In the genomic region with DNA sequence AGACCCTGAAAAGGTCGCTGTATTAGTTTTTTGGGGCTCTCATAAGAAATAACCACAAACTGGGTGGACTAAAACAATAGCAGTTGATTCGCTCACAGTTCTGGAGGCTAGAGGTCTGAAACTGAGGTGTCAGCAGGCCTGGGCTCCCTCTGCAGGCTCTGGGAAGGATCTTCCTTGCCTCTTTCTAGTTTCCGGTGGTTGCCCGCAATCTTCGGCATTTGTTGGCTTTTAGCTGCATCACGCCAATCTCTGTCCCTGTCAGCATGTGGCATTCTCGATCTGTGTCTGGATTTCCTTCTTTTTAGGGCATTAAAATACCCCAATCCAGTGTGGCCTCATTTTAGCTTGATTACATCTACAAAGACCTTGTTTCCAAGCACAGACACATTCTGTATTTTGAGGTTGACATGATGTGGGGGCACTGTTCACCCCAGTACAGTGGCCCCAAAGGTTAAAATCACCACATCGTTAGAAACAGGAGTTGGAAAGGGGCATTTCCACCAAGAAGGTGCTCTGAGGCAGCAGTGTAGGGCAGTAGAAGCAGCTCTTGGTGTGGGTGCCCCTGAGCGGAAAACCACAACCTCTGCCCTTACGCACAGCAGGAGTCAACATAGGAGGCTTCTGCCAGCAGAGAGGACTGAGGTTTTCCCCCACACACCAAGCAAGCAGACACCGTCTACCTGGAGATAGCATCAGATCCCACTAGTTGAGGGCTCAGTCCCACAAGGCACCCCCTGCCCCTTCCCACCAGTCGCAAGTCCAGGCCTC, we compare ENCODE assay signal across 14 cellular contexts. TPM values are rescaled to one million over a fixed set of nuclear protein-coding genes. Genes with fewer than 3 reads are reported as not detected.
DNase-seq lines count a peak whose midpoint lies in the region; ATAC-seq and TF ChIP-seq lines count a peak whose summit lies in the region.
"Had no signal": no experiment of that assay in that cellular context is flagged by ENCODE, and none has a peak within 500 bp of the region (broad histone marks: within the 10 kb centered on the region; RNA-seq: fewer than 3 reads in every experiment).

No MANE protein-coding gene starts in this region.

- no peak overlapping the region for H3K4me3 Mint-ChIP-seq in CD4-positive, alpha-beta T cell
- no peak overlapping the region for H3K4me3 Mint-ChIP-seq in activated naive CD8-positive, alpha-beta T cell treated with anti-CD3 and anti-CD28 coated beads, Interleukin-2, amount 10 ng/mL, durations not matched to agents 7 days and 5 days
- H3K4me3 Mint-ChIP-seq in naive thymus-derived CD4-positive, alpha-beta T cell = peak overlapping the region in 2 of 10 donors; percentile 1 to 15

- TF ChIP-seq CTCF in CD4-positive, alpha-beta T cell (IDR thresholded peaks at IDR 0.05) = no peak
- TF ChIP-seq CTCF in Loucy (conservative IDR thresholded peaks at IDR 0.05; ENCODE audit: low read length) = peak; percentile 32

- peak in 3 of 10 experiments; percentile 4 to 24 (median 24) for DNase-seq in CD4-positive, alpha-beta T cell
- no peak for DNase-seq in activated naive CD8-positive, alpha-beta T cell treated with anti-CD3 and anti-CD28 coated beads, Interleukin-2, amount 10 ng/mL, durations not matched to agents 7 days and 5 days
- DNase-seq in naive thymus-derived CD4-positive, alpha-beta T cell = no peak
- DNase-seq in NCI-H1694 treated with DMSO at 0.1 percent for 48 hours (lab: John Stamatoyannopoulos, UW) = no peak
- DNase-seq in iPS-NIHi7 (ENCODE audit: extremely low spot score) = no peak
- no peak for DNase-seq in NCI-H1694 (lab: John Stamatoyannopoulos, UW)
- DNase-seq: activated CD4-positive, CD25-positive, alpha-beta regulatory T cell; dermis blood vessel endothelial cell; KG1; NCI-H2029; retina; stimulated activated CD4-positive, alpha-beta T cell treated with anti-CD3 and anti-CD28 coated beads, Interleukin-4, amount 100 ng/mL, for 1 hour had no signal

- peaks cover 59% of the 10 kb centered on the region; the same call in 1 of the 2 replicates for H3K36me3 ChIP-seq in Loucy (ENCODE audit: insufficient read depth, low read length)
- peaks cover 26 to 84% (median 29%) of the 10 kb centered on the region in 3 experiments for H3K36me3 ChIP-seq in naive thymus-derived CD4-positive, alpha-beta T cell (ENCODE audit: control insufficient read depth in 2 of 3, insufficient read depth in 3 of 3, low read length in 3 of 3)

- ATAC-seq in CD4-positive, alpha-beta T cell (ENCODE audit: poor library complexity) = peak; percentile 83
- peak; percentile 28 for ATAC-seq in activated naive CD8-positive, alpha-beta T cell treated with anti-CD3 and anti-CD28 coated beads, Interleukin-2, amount 10 ng/mL, durations not matched to agents 7 days and 5 days (ENCODE audit: low read depth)
- peak; percentile 77 for ATAC-seq in naive thymus-derived CD4-positive, alpha-beta T cell
- no peak for ATAC-seq in HG03571 (IDR thresholded peaks at IDR 0.05; ENCODE audit: unreplicated experiment)

- no peak overlapping the region for H3K4me3 ChIP-seq in Loucy (ENCODE audit: low read length, poor library complexity, severe bottlenecking)
- H3K4me3 ChIP-seq in naive thymus-derived CD4-positive, alpha-beta T cell (ENCODE audit: low read length) = no peak overlapping the region

- peaks cover 15% of the 10 kb centered on the region for H3K4me1 Mint-ChIP-seq in CD4-positive, alpha-beta T cell (ENCODE audit: low read depth)
- peaks cover 4% of the 10 kb centered on the region for H3K4me1 Mint-ChIP-seq in activated naive CD8-positive, alpha-beta T cell treated with anti-CD3 and anti-CD28 coated beads, Interleukin-2, amount 10 ng/mL, durations not matched to agents 7 days and 5 days
- peaks cover 0 to 16% (median 4%) of the 10 kb centered on the region in 7 donors for H3K4me1 Mint-ChIP-seq in naive thymus-derived CD4-positive, alpha-beta T cell

- no peaks in the 10 kb centered on the region for H3K9me3 ChIP-seq in CD4-positive, alpha-beta T cell (ENCODE audit: control insufficient read depth, low read length)
- no peaks in the 10 kb centered on the region for H3K9me3 ChIP-seq in Loucy (ENCODE audit: insufficient read depth, low read depth, low read length)
- no peaks in the 10 kb centered on the region for H3K9me3 ChIP-seq in naive thymus-derived CD4-positive, alpha-beta T cell (ENCODE audit: control insufficient read depth in 2 of 3, low read length in 3 of 3)

- no peak overlapping the region for H3K27ac ChIP-seq in CD4-positive, alpha-beta T cell (ENCODE audit: low read depth, low read length)
- H3K27ac ChIP-seq in naive thymus-derived CD4-positive, alpha-beta T cell (ENCODE audit: low read depth, low read length) = no peak overlapping the region

- peak overlapping the region; percentile 50 for H3K4me2 ChIP-seq in Loucy (ENCODE audit: low read depth, low read length, poor library complexity, severe bottlenecking)

- CTCF ChIA-PET in CD4-positive, alpha-beta T cell (lab: Charles Lee) = interaction anchor here (0.5 to 0.9 kb wide), 5 partner anchors 9 to 452 kb away, joined by 3 to 4 read pairs (median 3); no protein-coding TSS in a partner anchor
- CTCF ChIA-PET in naive thymus-derived CD4-positive, alpha-beta T cell (lab: Charles Lee) = interaction anchor here (1.0 kb wide), 1 partner anchor 17 kb away, joined by 3 read pairs; no protein-coding TSS in a partner anchor

- H3K27ac Mint-ChIP-seq in CD4-positive, alpha-beta T cell = peak overlapping the region; percentile 63
- H3K27ac Mint-ChIP-seq in activated naive CD8-positive, alpha-beta T cell treated with anti-CD3 and anti-CD28 coated beads, Interleukin-2, amount 10 ng/mL, durations not matched to agents 7 days and 5 days = no peak overlapping the region
- H3K27ac Mint-ChIP-seq in naive thymus-derived CD4-positive, alpha-beta T cell = peak overlapping the region in 2 of 9 donors; percentile 17 to 31

- no peaks in the 10 kb centered on the region for H3K27me3 Mint-ChIP-seq in CD4-positive, alpha-beta T cell
- no peaks in the 10 kb centered on the region for H3K27me3 Mint-ChIP-seq in activated naive CD8-positive, alpha-beta T cell treated with anti-CD3 and anti-CD28 coated beads, Interleukin-2, amount 10 ng/mL, durations not matched to agents 7 days and 5 days
- H3K27me3 Mint-ChIP-seq in naive thymus-derived CD4-positive, alpha-beta T cell = no peaks in the 10 kb centered on the region

- no peaks in the 10 kb centered on the region for H3K79me2 ChIP-seq in Loucy (ENCODE audit: insufficient read depth, low read length)

- H3K9me3 Mint-ChIP-seq in CD4-positive, alpha-beta T cell = no peaks in the 10 kb centered on the region
- H3K9me3 Mint-ChIP-seq in activated naive CD8-positive, alpha-beta T cell treated with anti-CD3 and anti-CD28 coated beads, Interleukin-2, amount 10 ng/mL, durations not matched to agents 7 days and 5 days = peaks cover 2% of the 10 kb centered on the region
- H3K9me3 Mint-ChIP-seq in naive thymus-derived CD4-positive, alpha-beta T cell = no peaks in the 10 kb centered on the region

- no peaks in the 10 kb centered on the region for H3F3A ChIP-seq in Loucy (ENCODE audit: low read depth)

- no peaks in the 10 kb centered on the region for H3K27me3 ChIP-seq in CD4-positive, alpha-beta T cell (ENCODE audit: control insufficient read depth, insufficient read depth, low read length)
- no peaks in the 10 kb centered on the region for H3K27me3 ChIP-seq in Loucy (ENCODE audit: insufficient read depth, low read length, poor library complexity, severe bottlenecking)
- no peaks in the 10 kb centered on the region for H3K27me3 ChIP-seq in naive thymus-derived CD4-positive, alpha-beta T cell (ENCODE audit: control insufficient read depth in 2 of 2, insufficient read depth in 2 of 2, low read length in 2 of 2)

- H3K9me2 ChIP-seq in Loucy (replicated peaks; ENCODE audit: low read depth, low read length) = no peaks in the 10 kb centered on the region

- H3K9ac ChIP-seq in Loucy (ENCODE audit: low read depth, low read length, poor library complexity, severe bottlenecking) = no peak overlapping the region

- no peak overlapping the region for H2AFZ ChIP-seq in Loucy (ENCODE audit: low read length)

- POLR2A ChIA-PET in CD4-positive, alpha-beta T cell (lab: Charles Lee) = interaction anchor here (0.7 kb wide), 1 partner anchor 14 kb away, joined by 3 read pairs; a partner anchor contains a TSS
- POLR2A ChIA-PET in activated naive CD8-positive, alpha-beta T cell treated with anti-CD3 and anti-CD28 coated beads, Interleukin-2, amount 10 ng/mL, durations not matched to agents 7 days and 5 days (lab: Charles Lee) = interaction anchor here (4.6 kb wide), 1 partner anchor 13 kb away, joined by 23 read pairs; a partner anchor contains a TSS
- POLR2A ChIA-PET in naive thymus-derived CD4-positive, alpha-beta T cell (lab: Charles Lee) = interaction anchor here (1.9 kb wide), 1 partner anchor 13 kb away, joined by 5 read pairs; a partner anchor contains a TSS

- intact Hi-C loops in CD4-positive, alpha-beta T cell (cut with DNase I, micrococcal nuclease) = no loop called here
- intact Hi-C loops in naive thymus-derived CD4-positive, alpha-beta T cell (cut with micrococcal nuclease) = no loop called here

- peaks cover 96% of the 10 kb centered on the region for H3K36me3 Mint-ChIP-seq in CD4-positive, alpha-beta T cell (ENCODE audit: low read depth)
- peaks cover 51% of the 10 kb centered on the region for H3K36me3 Mint-ChIP-seq in activated naive CD8-positive, alpha-beta T cell treated with anti-CD3 and anti-CD28 coated beads, Interleukin-2, amount 10 ng/mL, durations not matched to agents 7 days and 5 days
- peaks cover 25 to 76% (median 49%) of the 10 kb centered on the region in 5 donors for H3K36me3 Mint-ChIP-seq in naive thymus-derived CD4-positive, alpha-beta T cell

- no peaks in the 10 kb centered on the region for H4K20me1 ChIP-seq in Loucy (ENCODE audit: insufficient read depth, low read length, poor library complexity, severe bottlenecking)

- H3K4me1 ChIP-seq in Loucy (ENCODE audit: insufficient read depth, low read length, poor library complexity, severe bottlenecking) = peaks cover 4% of the 10 kb centered on the region
- peaks cover 0 to 22% of the 10 kb centered on the region in 2 donors for H3K4me1 ChIP-seq in naive thymus-derived CD4-positive, alpha-beta T cell (ENCODE audit: control insufficient read depth in 2 of 2, insufficient read depth in 2 of 2, low read length in 2 of 2)

RNA-seq across cellular contexts. Expression of a gene that starts 13.5 kb away (rescaled TPM):
- total RNA-seq in CD4-positive, alpha-beta T cell = 1 to 10 TPM; 4.3 to 4.9 TPM
- total RNA-seq in activated naive CD8-positive, alpha-beta T cell treated with anti-CD3 and anti-CD28 coated beads, Interleukin-2, amount 10 ng/mL, durations not matched to agents 7 days and 5 days = 10 to 100 TPM; 14.2 to 15.0 TPM
- total RNA-seq in naive thymus-derived CD4-positive, alpha-beta T cell = 10 to 100 TPM in 3 of 5 experiments, 1 to 10 TPM in 2; 4.8 to 17.8 (median 13.6) TPM
- polyA plus RNA-seq in naive thymus-derived CD4-positive, alpha-beta T cell = 10 to 100 TPM in 1 of 2 donors, 1 to 10 TPM in 1; 5.1 to 10.8 TPM

RNA-seq across cellular contexts. Expression of a gene that starts 13.5 kb away (rescaled TPM):
- 1,000 to 10,000 TPM; 1,884 to 1,993 TPM for total RNA-seq in CD4-positive, alpha-beta T cell
- total RNA-seq in activated naive CD8-positive, alpha-beta T cell treated with anti-CD3 and anti-CD28 coated beads, Interleukin-2, amount 10 ng/mL, durations not matched to agents 7 days and 5 days = 1,000 to 10,000 TPM; 1,332 to 1,343 TPM
- total RNA-seq in naive thymus-derived CD4-positive, alpha-beta T cell = 1,000 to 10,000 TPM; 1,005 to 1,932 (median 1,675) TPM
- 1,000 to 10,000 TPM; 1,937 to 1,958 TPM for polyA plus RNA-seq in naive thymus-derived CD4-positive, alpha-beta T cell

RNA-seq across cellular contexts. Expression of a gene that starts 13.6 kb away (rescaled TPM):
- 10 to 100 TPM; 11.4 to 16.0 TPM for total RNA-seq in CD4-positive, alpha-beta T cell
- 10 to 100 TPM; 22.4 to 25.5 TPM for total RNA-seq in activated naive CD8-positive, alpha-beta T cell treated with anti-CD3 and anti-CD28 coated beads, Interleukin-2, amount 10 ng/mL, durations not matched to agents 7 days and 5 days
- total RNA-seq in naive thymus-derived CD4-positive, alpha-beta T cell = 10 to 100 TPM; 15.1 to 23.3 (median 19.8) TPM
- 1 to 10 TPM; 4.0 to 7.7 TPM for polyA plus RNA-seq in naive thymus-derived CD4-positive, alpha-beta T cell

RNA-seq across cellular contexts. Expression of a gene that starts 40.7 kb away (rescaled TPM):
- 1 to 10 TPM; 1.6 to 1.8 TPM for total RNA-seq in CD4-positive, alpha-beta T cell
- 1 to 10 TPM; 3.4 to 4.1 TPM for total RNA-seq in activated naive CD8-positive, alpha-beta T cell treated with anti-CD3 and anti-CD28 coated beads, Interleukin-2, amount 10 ng/mL, durations not matched to agents 7 days and 5 days
- total RNA-seq in naive thymus-derived CD4-positive, alpha-beta T cell = 1 to 10 TPM in 3 of 5 experiments, under 1 TPM in 2; 0.27 to 4.8 (median 1.3) TPM
- polyA plus RNA-seq in naive thymus-derived CD4-positive, alpha-beta T cell = not detected
